In the genomic region with DNA sequence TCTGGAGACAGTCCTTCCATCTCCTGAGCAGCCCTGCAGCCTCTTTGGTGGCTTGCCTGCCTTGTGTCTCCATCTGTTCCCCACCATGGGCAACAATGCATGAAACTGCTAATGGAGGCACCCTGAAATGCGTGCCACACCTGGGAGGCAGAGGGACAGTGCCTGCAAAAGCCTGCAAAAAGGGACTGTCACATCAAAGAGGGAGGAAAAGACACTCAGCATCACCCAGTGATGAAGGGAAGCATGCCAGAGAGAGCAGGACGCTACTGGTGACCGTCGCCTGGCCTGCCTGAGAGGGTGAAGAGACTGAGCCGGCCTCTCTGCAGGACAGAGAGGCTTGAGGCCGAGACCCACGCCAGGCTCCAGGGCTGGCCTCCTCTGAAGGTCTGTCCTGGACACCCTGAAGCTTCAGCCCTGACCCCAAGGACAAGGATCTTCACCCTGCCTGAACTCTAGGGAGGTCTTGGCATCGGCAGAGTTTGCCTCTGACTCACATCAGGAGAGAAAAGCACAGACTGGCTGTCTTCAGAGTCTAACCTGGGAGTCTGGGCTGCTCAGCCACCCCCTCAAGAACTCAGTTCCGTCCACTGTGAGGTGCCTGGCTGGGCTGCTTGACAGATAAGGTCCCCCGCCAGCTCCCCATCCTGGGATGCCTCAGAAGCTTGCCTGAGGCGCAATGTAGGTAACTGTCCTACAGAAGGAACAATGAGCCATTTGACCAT, we compare ENCODE assay signal across 11 cellular contexts.
A peak's percentile ranks its signal among the peaks of the same experiment; 100 is the strongest.
DNase-seq lines count a peak whose midpoint lies in the region; ATAC-seq lines count a peak whose summit lies in the region.
"Had no signal": no experiment of that assay in that cellular context is flagged by ENCODE, and none has a peak within 500 bp of the region (broad histone marks: within the 10 kb centered on the region; RNA-seq: fewer than 3 reads in every experiment).

No MANE protein-coding gene starts in this region.

- peaks cover 41% of the 10 kb centered on the region for H3K4me1 Mint-ChIP-seq in stimulated activated effector memory CD8-positive, alpha-beta T cell treated with anti-CD3 and anti-CD28 coated beads, Interleukin-12 subunit alpha, Interleukin-12 subunit beta, amount 100 ng/mL, for 72 hours

- peak overlapping the region; percentile 59 for H3K27ac Mint-ChIP-seq in stimulated activated effector memory CD8-positive, alpha-beta T cell treated with anti-CD3 and anti-CD28 coated beads, Interleukin-12 subunit alpha, Interleukin-12 subunit beta, amount 100 ng/mL, for 72 hours

- peak overlapping the region; percentile 26 for H3K27ac ChIP-seq in angular gyrus (ENCODE audit: low read depth, low read length)

- peak; percentile 2 for ATAC-seq in GM18861 (IDR thresholded peaks at IDR 0.05; ENCODE audit: unreplicated experiment)
- ATAC-seq in HG02642 (IDR thresholded peaks at IDR 0.05; ENCODE audit: poor library complexity, unreplicated experiment): peak; percentile 1
- no peak for ATAC-seq in stimulated activated effector memory CD8-positive, alpha-beta T cell treated with anti-CD3 and anti-CD28 coated beads, Interleukin-12 subunit alpha, Interleukin-12 subunit beta, amount 100 ng/mL, for 72 hours
- ATAC-seq in HG03378 (IDR thresholded peaks at IDR 0.05; ENCODE audit: unreplicated experiment): no peak

- no peak overlapping the region for H3K4me3 Mint-ChIP-seq in stimulated activated effector memory CD8-positive, alpha-beta T cell treated with anti-CD3 and anti-CD28 coated beads, Interleukin-12 subunit alpha, Interleukin-12 subunit beta, amount 100 ng/mL, for 72 hours

- DNase-seq in stimulated activated effector memory CD8-positive, alpha-beta T cell treated with anti-CD3 and anti-CD28 coated beads, Interleukin-12 subunit alpha, Interleukin-12 subunit beta, amount 100 ng/mL, for 72 hours (ENCODE audit: low spot score in 2 of 2): no peak
- no peak for DNase-seq in T1000 (lab: John Stamatoyannopoulos, UW)
- no peak for DNase-seq in 8988T
- DNase-seq: DMS 273 treated with DMSO at 0.1 percent for 48 hours, H7, NCI-H1417 treated with DMSO at 0.1 percent for 48 hours, T-helper 1 cell had no signal

- H3K36me3 Mint-ChIP-seq in stimulated activated effector memory CD8-positive, alpha-beta T cell treated with anti-CD3 and anti-CD28 coated beads, Interleukin-12 subunit alpha, Interleukin-12 subunit beta, amount 100 ng/mL, for 72 hours: peaks cover 6% of the 10 kb centered on the region

- H3K9me3 Mint-ChIP-seq in stimulated activated effector memory CD8-positive, alpha-beta T cell treated with anti-CD3 and anti-CD28 coated beads, Interleukin-12 subunit alpha, Interleukin-12 subunit beta, amount 100 ng/mL, for 72 hours: no peaks in the 10 kb centered on the region

Comparison
In these comparisons a context has a peak if more than half of its experiments do, and no peak if none do; other contexts are left out.
1. ATAC-seq: peak in GM18861 (single experiment) and HG02642 (single experiment); none in stimulated activated effector memory CD8-positive, alpha-beta T cell treated with anti-CD3 and anti-CD28 coated beads, Interleukin-12 subunit alpha, Interleukin-12 subunit beta, amount 100 ng/mL, for 72 hours (single experiment) and HG03378 (single experiment).